26 cellular contexts compared by ENCODE assay signal in genomic region chr12:87981495-87981894, GRCh38. TPM values are rescaled to one million over a fixed set of nuclear protein-coding genes. Genes with fewer than 3 reads are reported as not detected.
"Had no signal": no experiment of that assay in that cellular context is flagged by ENCODE, and none has a peak within 500 bp of the region (broad histone marks: within the 10 kb centered on the region; RNA-seq: fewer than 3 reads in every experiment).

No MANE protein-coding gene starts in this region.

- H3K4me1 ChIP-seq: body of pancreas, foreskin keratinocyte, testis had no signal

- H2AFZ ChIP-seq: hepatocyte had no signal

- H3K4me3 ChIP-seq: body of pancreas, hepatocyte, lung, testis had no signal

- H3K9me3 Mint-ChIP-seq: activated naive CD4-positive, alpha-beta T cell treated with anti-CD3 and anti-CD28 coated beads, Interleukin-2, amount 50 U/mL, for 72 hours; activated T-helper 1 cell treated with anti-CD3 and anti-CD28 coated beads, Interleukin-12 subunit alpha, Interleukin-12 subunit beta, Interleukin-2, Interleukin-4 antibody, amounts not matched to agents 30 ng/mL and 10 ng/mL and 1 ng/mL, durations not matched to agents 14 hours and 24 hours and 36 hours; nephron; stimulated activated effector memory CD8-positive, alpha-beta T cell treated with anti-CD3 and anti-CD28 coated beads, Interleukin-12 subunit alpha, Interleukin-12 subunit beta, amount 100 ng/mL, for 72 hours; T-helper 2 cell treated with Interferon-gamma antibody and Interleukin-4, amounts not matched to agents 5 μg/mL and 100 μg/mL, for 36 hours; type B pancreatic cell had no signal

- H3K27me3 Mint-ChIP-seq: type B pancreatic cell had no signal

- H3K27me3 ChIP-seq: body of pancreas, foreskin keratinocyte, hepatocyte, testis had no signal

- H3K4me2 ChIP-seq: hepatocyte had no signal

- H3K27ac Mint-ChIP-seq: activated CD4-positive, alpha-beta T cell treated with anti-CD3 and anti-CD28 coated beads for 36 hours; activated naive CD4-positive, alpha-beta T cell treated with anti-CD3 and anti-CD28 coated beads, Interleukin-2, amount 50 U/mL, for 72 hours; activated T-helper 1 cell treated with anti-CD3 and anti-CD28 coated beads, Interleukin-12 subunit alpha, Interleukin-12 subunit beta, Interleukin-2, Interleukin-4 antibody, amounts not matched to agents 30 ng/mL and 10 ng/mL and 1 ng/mL, durations not matched to agents 14 hours and 24 hours and 36 hours; mesothelial cell of epicardium; nephron; stimulated activated effector memory CD8-positive, alpha-beta T cell treated with anti-CD3 and anti-CD28 coated beads, Interleukin-12 subunit alpha, Interleukin-12 subunit beta, amount 100 ng/mL, for 72 hours; T-helper 2 cell treated with Interferon-gamma antibody and Interleukin-4, amounts not matched to agents 5 μg/mL and 100 μg/mL, for 36 hours; type B pancreatic cell had no signal

- H3K27ac ChIP-seq: body of pancreas, foreskin keratinocyte, hepatocyte, testis had no signal

- FAIRE-seq: colon, islet of Langerhans, small intestine, TTC549 had no signal

- H3K4me3 Mint-ChIP-seq: activated CD4-positive, alpha-beta T cell treated with anti-CD3 and anti-CD28 coated beads for 36 hours; activated T-helper 1 cell treated with anti-CD3 and anti-CD28 coated beads, Interleukin-12 subunit alpha, Interleukin-12 subunit beta, Interleukin-2, Interleukin-4 antibody, amounts not matched to agents 30 ng/mL and 10 ng/mL and 1 ng/mL, durations not matched to agents 14 hours and 24 hours and 36 hours; mesothelial cell of epicardium; nephron; stimulated activated effector memory CD8-positive, alpha-beta T cell treated with anti-CD3 and anti-CD28 coated beads, Interleukin-12 subunit alpha, Interleukin-12 subunit beta, amount 100 ng/mL, for 72 hours; T-helper 2 cell treated with Interferon-gamma antibody and Interleukin-4, amounts not matched to agents 5 μg/mL and 100 μg/mL, for 36 hours; type B pancreatic cell had no signal

- H3K4me1 Mint-ChIP-seq: activated CD4-positive, alpha-beta T cell treated with anti-CD3 and anti-CD28 coated beads for 36 hours; nephron; stimulated activated effector memory CD8-positive, alpha-beta T cell treated with anti-CD3 and anti-CD28 coated beads, Interleukin-12 subunit alpha, Interleukin-12 subunit beta, amount 100 ng/mL, for 72 hours had no signal

- ATAC-seq: activated CD4-positive, alpha-beta T cell treated with anti-CD3 and anti-CD28 coated beads for 36 hours; activated naive CD4-positive, alpha-beta T cell treated with anti-CD3 and anti-CD28 coated beads, Interleukin-2, amount 50 U/mL, for 72 hours; body of pancreas; foreskin keratinocyte; stimulated activated effector memory CD8-positive, alpha-beta T cell treated with anti-CD3 and anti-CD28 coated beads, Interleukin-12 subunit alpha, Interleukin-12 subunit beta, amount 100 ng/mL, for 72 hours had no signal

- H3K9me3 ChIP-seq: body of pancreas, testis had no signal

- H3K79me2 ChIP-seq: hepatocyte had no signal

- DNase-seq: activated CD4-positive, alpha-beta T cell treated with anti-CD3 and anti-CD28 coated beads for 36 hours; activated CD4-positive, alpha-beta T cell treated with anti-CD3 and anti-CD28 coated beads, Interleukin-2, amount 50 U/mL, for 48 hours; activated gamma-delta T cell treated with Interleukin-2 at 50 U/mL for 16 hours; amniotic stem cell; body of pancreas; caudate nucleus; foreskin keratinocyte; left cardiac atrium; nucleus accumbens; retina; small intestine; stimulated activated CD4-positive, alpha-beta T cell treated with anti-CD3 and anti-CD28 coated beads, Interleukin-4, amount 100 ng/mL, for 24 hours; testis had no signal

- H3K36me3 Mint-ChIP-seq: activated naive CD4-positive, alpha-beta T cell treated with anti-CD3 and anti-CD28 coated beads, Interleukin-2, amount 50 U/mL, for 72 hours; mesothelial cell of epicardium; stimulated activated effector memory CD8-positive, alpha-beta T cell treated with anti-CD3 and anti-CD28 coated beads, Interleukin-12 subunit alpha, Interleukin-12 subunit beta, amount 100 ng/mL, for 72 hours; type B pancreatic cell had no signal

RNA-seq across cellular contexts. Expression of gene C12orf50, which starts 47.7 kb away (rescaled TPM):
- total RNA-seq: activated T-helper 1 cell treated with anti-CD3 and anti-CD28 coated beads, Interleukin-12 subunit alpha, Interleukin-12 subunit beta, Interleukin-2, Interleukin-4 antibody, amounts not matched to agents 30 ng/mL and 10 ng/mL and 1 ng/mL, durations not matched to agents 14 hours and 24 hours and 36 hours; body of pancreas; foreskin keratinocyte; hepatocyte; left cardiac atrium had no signal
- polyA plus RNA-seq: esophagus, foreskin keratinocyte, hepatocyte, small intestine had no signal
